In genomic region chr2:127486247-127486912, GRCh38 we compare ENCODE assay signal across 1 cellular context.
TF ChIP-seq lines count a peak whose summit lies in the region.

No MANE protein-coding gene starts in this region.

TF ChIP-seq in IMR-90, 13 proteins besides CTCF, POLR2A, EP300 and RAD21 (continued from another document):
- TF ChIP-seq CEBPB (IDR thresholded peaks at IDR 0.05; ENCODE audit: low read depth, low read length) = peak; percentile 74
